Comparison of ENCODE assay signal across 9 cellular contexts in the genomic region with DNA sequence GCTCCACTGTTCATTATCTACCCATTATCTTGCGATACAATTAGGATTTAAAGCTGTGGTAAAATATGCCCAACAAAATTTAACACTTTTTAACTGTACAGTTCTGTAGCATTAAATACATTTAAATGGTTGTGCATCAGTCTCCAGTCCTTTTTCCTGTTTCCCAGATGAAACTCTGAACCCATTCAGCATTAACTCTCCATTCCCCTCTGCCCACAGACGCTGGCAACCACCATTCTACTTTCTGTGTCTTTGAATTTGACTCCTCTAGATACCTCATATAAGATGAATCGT. TPM values are rescaled to one million over a fixed set of nuclear protein-coding genes. Genes with fewer than 3 reads are reported as not detected.
A peak's percentile ranks its signal among the peaks of the same experiment; 100 is the strongest.
DNase-seq lines count a peak whose midpoint lies in the region; ATAC-seq, FAIRE-seq and TF ChIP-seq lines count a peak whose summit lies in the region.
"Had no signal": no experiment of that assay in that cellular context is flagged by ENCODE, and none has a peak within 500 bp of the region (broad histone marks: within the 10 kb centered on the region; RNA-seq: fewer than 3 reads in every experiment).

No MANE protein-coding gene starts in this region.

- intact Hi-C loops in psoas muscle (cut with DNase I) = loop anchor here (1.0 to 2.0 kb wide), 2 partner anchors 11 to 15 kb away; partner anchors contain the start of gene TRIM41 (in 1 of the 2)

- peaks cover 18% of the 10 kb centered on the region for H3F3A ChIP-seq in MM.1S (ENCODE audit: insufficient read depth, low read length)

- H3K79me2 ChIP-seq in MM.1S (ENCODE audit: low read length) = no peaks in the 10 kb centered on the region

- H2AFZ ChIP-seq in MM.1S (ENCODE audit: low read length) = no peak overlapping the region

- WGBS in psoas muscle, 3 donors = 49 to 65% (median 55%) methylated on average over 3 of the region's 3 CpGs

- peak; percentile 5 for FAIRE-seq in GM12892 (lab: Jason Lieb, UNC)

- no peaks in the 10 kb centered on the region for H3K9me2 ChIP-seq in MM.1S (replicated peaks; ENCODE audit: insufficient read depth, low read length)

- no peak for ATAC-seq in psoas muscle

- peak overlapping the region; percentile 85 for H3K4me3 Mint-ChIP-seq in chondrocyte (ENCODE audit: unreplicated experiment)

- TF ChIP-seq CTCF in MM.1S (IDR thresholded peaks at IDR 0.05; ENCODE audit: low read length) (no peak), chondrocyte (IDR thresholded peaks at IDR 0.05) (no peak), psoas muscle (IDR thresholded peaks at IDR 0.05) (no peak)

- no peak for TF ChIP-seq POLR2A in GM12892 (IDR thresholded peaks at IDR 0.05; ENCODE audit: low read depth, low read length)

- H4K20me1 ChIP-seq in MM.1S (ENCODE audit: insufficient read depth, low read length) = no peaks in the 10 kb centered on the region

- peaks cover 26% of the 10 kb centered on the region for H3K4me1 Mint-ChIP-seq in chondrocyte (ENCODE audit: low read depth)

- no peaks in the 10 kb centered on the region for H3K9me3 Mint-ChIP-seq in chondrocyte (ENCODE audit: low read depth)

- no peak overlapping the region for H3K9ac ChIP-seq in MM.1S (ENCODE audit: low read length)

- H3K27me3 ChIP-seq in MM.1S (replicated peaks; ENCODE audit: insufficient read depth, low read length) (peaks cover 23% of the 10 kb centered on the region), psoas muscle (ENCODE audit: insufficient read depth in 3 of 3, low read length in 2 of 3) (no peaks in the 10 kb centered on the region)

- H3K4me1 ChIP-seq in MM.1S (ENCODE audit: low read length) = peaks cover 7% of the 10 kb centered on the region
- H3K4me1 ChIP-seq in psoas muscle = peaks cover 34% of the 10 kb centered on the region

- H3K36me3 ChIP-seq in MM.1S (replicated peaks; ENCODE audit: insufficient read depth, low read length) (no peaks in the 10 kb centered on the region), psoas muscle (ENCODE audit: insufficient read depth in 1 of 2, low read depth in 1 of 2) (no peaks in the 10 kb centered on the region)

- H3K36me3 Mint-ChIP-seq in chondrocyte (ENCODE audit: low read depth) = no peaks in the 10 kb centered on the region

- peak overlapping the region; percentile 68; the same call in 1 of the 2 replicates for H3K27ac ChIP-seq in MM.1S (ENCODE audit: low read length)
- H3K27ac ChIP-seq in psoas muscle = peak overlapping the region; percentile 93

- DNase-seq in GM12892 (ENCODE audit: insufficient read length) = no peak
- DNase-seq in MM.1S = no peak
- DNase-seq in chondrocyte (ENCODE audit: low spot score) = no peak
- DNase-seq in psoas muscle = no peak
- DNase-seq in germinal center (ENCODE audit: low spot score) = no peak
- no peak for DNase-seq in activated CD4-positive, CD25-positive, alpha-beta regulatory T cell treated with anti-CD3 and anti-CD28 coated beads, Interleukin-2, amount 50 U/mL, for 72 hours
- DNase-seq in AML-193 (lab: John Stamatoyannopoulos, UW) = no peak
- DNase-seq: kidney glomerular epithelial cell, NCI-H526 treated with DMSO at 0.1 percent for 48 hours had no signal

- peak overlapping the region; percentile 91; the same call in 1 of the 2 replicates for H3K4me2 ChIP-seq in MM.1S (ENCODE audit: low read depth, low read length)

- H3K4me3 ChIP-seq in MM.1S (ENCODE audit: low read length) = peak overlapping the region; percentile 78; the same call in 1 of the 2 replicates
- H3K4me3 ChIP-seq in psoas muscle = peak overlapping the region; percentile 76

- H3K27me3 Mint-ChIP-seq in chondrocyte (ENCODE audit: low read depth) = no peaks in the 10 kb centered on the region

- no peaks in the 10 kb centered on the region for H3K9me3 ChIP-seq in MM.1S (replicated peaks; ENCODE audit: insufficient read depth, low read length)
- H3K9me3 ChIP-seq in psoas muscle = no peaks in the 10 kb centered on the region

- peak overlapping the region; percentile 94 for H3K27ac Mint-ChIP-seq in chondrocyte (ENCODE audit: unreplicated experiment)

RNA-seq across cellular contexts. Expression of gene TRIM7, which starts 2.9 kb away (rescaled TPM):
- polyA plus RNA-seq in GM12892 (2012; ENCODE audit: missing spikeins) = 0.70 TPM
- total RNA-seq in chondrocyte (4.2 to 8.1 TPM (median 5.7 TPM) in 3 replicates), psoas muscle (10 to 100 TPM; 18.5 to 42.6 (median 32.4) TPM)
- 10 to 100 TPM; 10.4 to 37.7 (median 21.2) TPM for polyA plus RNA-seq in psoas muscle

RNA-seq across cellular contexts. Expression of gene TRIM41, which starts 15.2 kb away (rescaled TPM):
- polyA plus RNA-seq in GM12892 (2012; ENCODE audit: missing spikeins) = 12.2 TPM
- 17.9 to 24.3 TPM (median 19.3 TPM) in 3 replicates for total RNA-seq in chondrocyte
- total RNA-seq in psoas muscle = 10 to 100 TPM; 26.6 to 33.6 (median 31.5) TPM
- polyA plus RNA-seq in psoas muscle = 10 to 100 TPM; 12.5 to 44.0 (median 17.4) TPM

RNA-seq across cellular contexts. Expression of gene RACK1, which starts 35.8 kb away (rescaled TPM):
- 3,646 TPM for polyA plus RNA-seq in GM12892 (2012; ENCODE audit: missing spikeins)
- total RNA-seq in chondrocyte (995 to 1,189 TPM (median 1,167 TPM) in 3 replicates), psoas muscle (1,000 to 10,000 TPM in 1 of 4 donors, 100 to 1,000 TPM in 3; 832 to 1,110 (median 978) TPM)
- 1,000 to 10,000 TPM; 1,678 to 3,660 (median 1,849) TPM for polyA plus RNA-seq in psoas muscle

RNA-seq across cellular contexts. Expression of gene TRIM52, which starts 53.0 kb away (rescaled TPM):
- 13.4 TPM for polyA plus RNA-seq in GM12892 (2012; ENCODE audit: missing spikeins)
- total RNA-seq in chondrocyte (7.2 to 12.7 TPM (median 8.3 TPM) in 3 replicates), psoas muscle (1 to 10 TPM; 3.0 to 5.8 (median 5.3) TPM)
- 10 to 100 TPM in 1 of 3 donors, 1 to 10 TPM in 2; 1.5 to 17.6 (median 4.8) TPM for polyA plus RNA-seq in psoas muscle
